In genomic region chr2:197234792-197235191, GRCh38 we compare ENCODE assay signal across 22 cellular contexts.
DNase-seq lines count a peak whose midpoint lies in the region; ATAC-seq, FAIRE-seq and TF ChIP-seq lines count a peak whose summit lies in the region.
"Had no signal": no experiment of that assay in that cellular context is flagged by ENCODE, and none has a peak within 500 bp of the region (broad histone marks: within the 10 kb centered on the region; RNA-seq: fewer than 3 reads in every experiment).

No MANE protein-coding gene starts in this region.

- WGBS in H1 (ENCODE audit: extremely low coverage in 1 of 2, insufficient coverage in 1 of 2, insufficient read length in 1 of 2, insufficient replicate concordance in 2 of 2, low coverage in 1 of 2, low lambda C conversion rate in 2 of 2, missing lambda C conversion rate in 1 of 2), 2 experiments = 52% methylated on average over 2 of the region's 2 CpGs; no CpG with 5 or more reads in 1 of the 2 experiments

- no peak for TF ChIP-seq POLR2A in H1 (IDR thresholded peaks at IDR 0.05; ENCODE audit: control extremely low read depth in 1 of 2, low read depth in 2 of 2, low read length in 2 of 2)

- no peak overlapping the region for H4K8ac ChIP-seq in H1 (ENCODE audit: extremely low read depth, insufficient read depth, low read length)

- H3K9me3 ChIP-seq in H1 (ENCODE audit: insufficient read depth in 2 of 2, low read depth in 1 of 2, low read length in 1 of 2) = no peaks in the 10 kb centered on the region
- no peaks in the 10 kb centered on the region for H3K9me3 ChIP-seq in colonic mucosa
- H3K9me3 ChIP-seq: gastrocnemius medialis, sigmoid colon, transverse colon had no signal

- POLR2A ChIA-PET in activated B cell treated with CpG ODN at 0.5 μM for 24 hours (lab: Charles Lee) = interaction anchor here (1.0 to 1.5 kb wide), 3 partner anchors 63 to 82 kb away, joined by 3 to 6 read pairs (median 4); no protein-coding TSS in a partner anchor
- POLR2A ChIA-PET in H1 (lab: Charles Lee; ENCODE audit: partially characterized antibody) = interaction anchor here (1.3 kb wide), 1 partner anchor 8 kb away, joined by 3 read pairs; no protein-coding TSS in a partner anchor

- no peak overlapping the region for H2BK15ac ChIP-seq in H1 (ENCODE audit: low read length)

- peak overlapping the region; percentile 48 for H3K4me3 Mint-ChIP-seq in activated naive CD4-positive, alpha-beta T cell treated with anti-CD3 and anti-CD28 coated beads, Interleukin-2, amount 50 U/mL, for 24 hours
- H3K4me3 Mint-ChIP-seq in activated B cell treated with CpG ODN at 0.5 μM for 24 hours = no peak overlapping the region
- H3K4me3 Mint-ChIP-seq in stimulated activated naive B cell treated with anti-CD40 and anti-IgM and Interleukin-4, amounts not matched to agents 10 μg/mL and 1 μg/mL and 100 μg/mL, for 72 hours = no peak overlapping the region

- TF ChIP-seq CTCF in activated B cell treated with CpG ODN at 0.5 μM for 24 hours (IDR thresholded peaks at IDR 0.05) = no peak
- TF ChIP-seq CTCF in H1 (IDR thresholded peaks at IDR 0.05; ENCODE audit: control extremely low read depth in 1 of 3, insufficient read depth in 1 of 3, low read depth in 1 of 3, low read length in 3 of 3) = no peak
- no peak for TF ChIP-seq CTCF in colonic mucosa (IDR thresholded peaks at IDR 0.05)

- no peaks in the 10 kb centered on the region for H3K23me2 ChIP-seq in H1 (ENCODE audit: low read depth, low read length)

- H2BK120ac ChIP-seq in H1 (replicated peaks; ENCODE audit: low read depth, low read length) = no peak overlapping the region

- no peak for TF ChIP-seq EP300 in H1 (IDR thresholded peaks at IDR 0.05; ENCODE audit: borderline replicate concordance in 1 of 2, low read depth in 2 of 2, low read length in 2 of 2)

- no peak for DNase-seq in activated naive CD4-positive, alpha-beta T cell treated with anti-CD3 and anti-CD28 coated beads, Interleukin-2, amount 50 U/mL, for 16 hours
- no peak for DNase-seq in activated B cell treated with CpG ODN at 0.5 μM for 24 hours
- no peak for DNase-seq in H1 (ENCODE audit: low read depth in 1 of 2, low spot score in 2 of 2)
- no peak for DNase-seq in stimulated activated naive B cell treated with anti-CD40 and anti-IgM and Interleukin-4, amounts not matched to agents 10 μg/mL and 1 μg/mL and 100 μg/mL, for 72 hours
- no peak for DNase-seq in colonic mucosa
- DNase-seq: anterior cingulate cortex; central memory CD4-positive, alpha-beta T cell; gastrocnemius medialis; GDM1; GOT3; KG1; kidney glomerular epithelial cell; NCI-H187 treated with DMSO at 0.1 percent for 48 hours; NCI-H2227 treated with DMSO at 0.1 percent for 48 hours; NCI-H774; SHP77; sigmoid colon; transverse colon had no signal

- no peaks in the 10 kb centered on the region for H3K36me3 ChIP-seq in H1 (ENCODE audit: control insufficient read depth in 2 of 4, insufficient read depth in 4 of 4, low read length in 3 of 4)
- no peaks in the 10 kb centered on the region for H3K36me3 ChIP-seq in colonic mucosa
- H3K36me3 ChIP-seq: gastrocnemius medialis, sigmoid colon, transverse colon had no signal

- no peak for ATAC-seq in activated B cell treated with CpG ODN at 0.5 μM for 24 hours (ENCODE audit: low read depth)
- ATAC-seq in stimulated activated naive B cell treated with anti-CD40 and anti-IgM and Interleukin-4, amounts not matched to agents 10 μg/mL and 1 μg/mL and 100 μg/mL, for 72 hours (replicated peaks) = no peak
- no peak for ATAC-seq in HG03460 (IDR thresholded peaks at IDR 0.05; ENCODE audit: unreplicated experiment)
- ATAC-seq in GM18909 (IDR thresholded peaks at IDR 0.05; ENCODE audit: poor library complexity, unreplicated experiment) = no peak
- ATAC-seq: gastrocnemius medialis had no signal

- H3K4me1 ChIP-seq in H1 (replicated peaks in 1 of 4; ENCODE audit: control insufficient read depth in 3 of 4, insufficient read depth in 4 of 4, low read length in 3 of 4) = no peaks in the 10 kb centered on the region; a peak in 1 of 7 replicates
- no peaks in the 10 kb centered on the region for H3K4me1 ChIP-seq in colonic mucosa
- H3K4me1 ChIP-seq: gastrocnemius medialis had no signal

- H4K5ac ChIP-seq in H1 (ENCODE audit: insufficient read length, low read depth, low read length) = no peak overlapping the region

- no peak overlapping the region for H3K18ac ChIP-seq in H1 (ENCODE audit: extremely low read depth, low read length)

- no peak overlapping the region for H3K4ac ChIP-seq in H1 (replicated peaks; ENCODE audit: insufficient read length, low read depth, low read length)

- no peak overlapping the region for H2BK20ac ChIP-seq in H1 (ENCODE audit: low read length)

- H3K36me3 Mint-ChIP-seq in activated naive CD4-positive, alpha-beta T cell treated with anti-CD3 and anti-CD28 coated beads, Interleukin-2, amount 50 U/mL, for 24 hours = peaks cover 3% of the 10 kb centered on the region
- H3K36me3 Mint-ChIP-seq in activated B cell treated with CpG ODN at 0.5 μM for 24 hours (ENCODE audit: low read depth) = peaks cover 37% of the 10 kb centered on the region
- H3K36me3 Mint-ChIP-seq in stimulated activated naive B cell treated with anti-CD40 and anti-IgM and Interleukin-4, amounts not matched to agents 10 μg/mL and 1 μg/mL and 100 μg/mL, for 72 hours = peaks cover 17 to 34% of the 10 kb centered on the region in 2 donors

- no peaks in the 10 kb centered on the region for H4K20me1 ChIP-seq in H1 (replicated peaks in 1 of 2; ENCODE audit: control insufficient read depth in 1 of 2, insufficient read depth in 2 of 2, low read length in 2 of 2)

- H3K27ac ChIP-seq in H1 (ENCODE audit: low read depth, low read length) (no peak overlapping the region), colonic mucosa (no peak overlapping the region)
- H3K27ac ChIP-seq: C4-2B, gastrocnemius medialis, sigmoid colon, transverse colon had no signal

- H3K27me3 ChIP-seq in H1 (replicated peaks in 1 of 4; ENCODE audit: control insufficient read depth in 3 of 4, extremely low read depth in 1 of 4, insufficient read depth in 3 of 4, low read length in 3 of 4) = peaks cover 0 to 1% (median 0%) of the 10 kb centered on the region in 4 experiments; a peak in 1 of 7 replicates
- no peaks in the 10 kb centered on the region for H3K27me3 ChIP-seq in colonic mucosa
- H3K27me3 ChIP-seq: gastrocnemius medialis, sigmoid colon, transverse colon had no signal

- H3K79me2 ChIP-seq in H1 (ENCODE audit: control insufficient read depth in 1 of 2, insufficient read depth in 2 of 2, low read length in 2 of 2) = no peaks in the 10 kb centered on the region

- H4K91ac ChIP-seq in H1 (replicated peaks; ENCODE audit: insufficient read length, low read length) = no peak overlapping the region

- no peak overlapping the region for H3K23ac ChIP-seq in H1 (ENCODE audit: insufficient read length)

- no peak overlapping the region for H3K4me3 ChIP-seq in H1 (ENCODE audit: extremely low read depth in 1 of 4, insufficient read depth in 2 of 4, low read depth in 3 of 4, low read length in 4 of 4)
- H3K4me3 ChIP-seq in colonic mucosa = no peak overlapping the region
- H3K4me3 ChIP-seq: gastrocnemius medialis, sigmoid colon, transverse colon had no signal

- H2AK5ac ChIP-seq in H1 (ENCODE audit: low read depth, low read length) = no peak overlapping the region

- H3K27me3 Mint-ChIP-seq in activated naive CD4-positive, alpha-beta T cell treated with anti-CD3 and anti-CD28 coated beads, Interleukin-2, amount 50 U/mL, for 24 hours = no peaks in the 10 kb centered on the region
- H3K27me3 Mint-ChIP-seq in activated B cell treated with CpG ODN at 0.5 μM for 24 hours = no peaks in the 10 kb centered on the region
- H3K27me3 Mint-ChIP-seq in stimulated activated naive B cell treated with anti-CD40 and anti-IgM and Interleukin-4, amounts not matched to agents 10 μg/mL and 1 μg/mL and 100 μg/mL, for 72 hours = no peaks in the 10 kb centered on the region

- no peaks in the 10 kb centered on the region for H3K79me1 ChIP-seq in H1 (ENCODE audit: low read depth, low read length)

- H3K4me1 Mint-ChIP-seq in activated naive CD4-positive, alpha-beta T cell treated with anti-CD3 and anti-CD28 coated beads, Interleukin-2, amount 50 U/mL, for 24 hours = peaks cover 98% of the 10 kb centered on the region
- H3K4me1 Mint-ChIP-seq in activated B cell treated with CpG ODN at 0.5 μM for 24 hours = peaks cover 93% of the 10 kb centered on the region
- peaks cover 57 to 98% of the 10 kb centered on the region in 2 donors for H3K4me1 Mint-ChIP-seq in stimulated activated naive B cell treated with anti-CD40 and anti-IgM and Interleukin-4, amounts not matched to agents 10 μg/mL and 1 μg/mL and 100 μg/mL, for 72 hours

- intact Hi-C loops in activated B cell treated with CpG ODN at 0.5 μM for 24 hours (cut with micrococcal nuclease) = loop anchor here (2.0 kb wide), 1 partner anchor 44 kb away; no protein-coding TSS in a partner anchor
- intact Hi-C loops in colonic mucosa (cut with DNase I) = no loop called here

- peak overlapping the region; percentile 96 for H3K27ac Mint-ChIP-seq in activated naive CD4-positive, alpha-beta T cell treated with anti-CD3 and anti-CD28 coated beads, Interleukin-2, amount 50 U/mL, for 24 hours
- peak overlapping the region; percentile 53 for H3K27ac Mint-ChIP-seq in activated B cell treated with CpG ODN at 0.5 μM for 24 hours
- H3K27ac Mint-ChIP-seq in stimulated activated naive B cell treated with anti-CD40 and anti-IgM and Interleukin-4, amounts not matched to agents 10 μg/mL and 1 μg/mL and 100 μg/mL, for 72 hours = peak overlapping the region; percentile 62

- FAIRE-seq in H1 (lab: Jason Lieb, UNC) = peak; percentile 42

- H3K56ac ChIP-seq in H1 (replicated peaks; ENCODE audit: insufficient read length, low read depth, low read length) = no peak overlapping the region

- H3K9ac ChIP-seq in H1 (replicated peaks in 1 of 4; ENCODE audit: extremely low read depth in 1 of 4, low read depth in 3 of 4, low read length in 3 of 4) (no peak overlapping the region), colonic mucosa (ENCODE audit: low read depth in 2 of 2, low read length in 2 of 2) (no peak overlapping the region)

- no peak for TF ChIP-seq RAD21 in H1 (IDR thresholded peaks at IDR 0.05 in 1 of 2, conservative IDR thresholded peaks at IDR 0.05 in 1 of 2; ENCODE audit: low read depth in 2 of 2, low read length in 2 of 2)

- no peak overlapping the region for H2BK12ac ChIP-seq in H1 (ENCODE audit: low read depth, low read length)

- H3K4me2 ChIP-seq in H1 (ENCODE audit: insufficient read depth in 1 of 2, low read depth in 2 of 2, low read length in 2 of 2) = no peak overlapping the region

- CTCF ChIA-PET in activated B cell treated with CpG ODN at 0.5 μM for 24 hours (lab: Charles Lee) (no interaction called here), H1 (lab: Charles Lee; ENCODE audit: partially characterized antibody) (interaction anchor here (0.7 to 1.2 kb wide), 3 partner anchors 8 to 544 kb away, joined by 3 read pairs; no protein-coding TSS in a partner anchor)

- H2AFZ ChIP-seq in H1 (ENCODE audit: low read length) = no peak overlapping the region

- H3K14ac ChIP-seq in H1 (ENCODE audit: insufficient read length) = no peak overlapping the region

- H3K9me3 Mint-ChIP-seq in activated naive CD4-positive, alpha-beta T cell treated with anti-CD3 and anti-CD28 coated beads, Interleukin-2, amount 50 U/mL, for 24 hours = no peaks in the 10 kb centered on the region
- no peaks in the 10 kb centered on the region for H3K9me3 Mint-ChIP-seq in activated B cell treated with CpG ODN at 0.5 μM for 24 hours
- H3K9me3 Mint-ChIP-seq in stimulated activated naive B cell treated with anti-CD40 and anti-IgM and Interleukin-4, amounts not matched to agents 10 μg/mL and 1 μg/mL and 100 μg/mL, for 72 hours = peaks cover 0 to 1% of the 10 kb centered on the region in 2 donors

- no peak overlapping the region for H2BK5ac ChIP-seq in H1 (ENCODE audit: low read depth, low read length)
